ENCODE assay signal across 25 cellular contexts in genomic region chr7:107344799-107345198, GRCh38.
A peak's percentile ranks its signal among the peaks of the same experiment; 100 is the strongest.
DNase-seq lines count a peak whose midpoint lies in the region; ATAC-seq, FAIRE-seq and TF ChIP-seq lines count a peak whose summit lies in the region.
"Had no signal": no experiment of that assay in that cellular context is flagged by ENCODE, and none has a peak within 500 bp of the region (broad histone marks: within the 10 kb centered on the region; RNA-seq: fewer than 3 reads in every experiment).

No MANE protein-coding gene starts in this region.

- TF ChIP-seq RAD21 in GM12878 (IDR thresholded peaks at IDR 0.05; ENCODE audit: insufficient read depth, low read depth, low read length), result no peak

- RAD21 ChIA-PET in GM12878 (lab: Charles Lee; ENCODE audit: unreplicated experiment), result no interaction called here

- peaks cover 1% of the 10 kb centered on the region; the same call in 2 of the 3 replicates for H3K9me3 ChIP-seq in GM12878 (replicated peaks; ENCODE audit: control insufficient read depth, insufficient read depth, low read length)
- peaks cover 0 to 10% (median 6%) of the 10 kb centered on the region in 8 donors for H3K9me3 ChIP-seq in spleen
- H3K9me3 ChIP-seq: Caco-2 had no signal

- H3K4me1 Mint-ChIP-seq in activated CD4-positive, alpha-beta T cell treated with anti-CD3 and anti-CD28 coated beads for 36 hours, result peaks cover 2% of the 10 kb centered on the region

- H3K9ac ChIP-seq in GM12878 (ENCODE audit: control insufficient read depth, insufficient read depth, low read length), result no peak overlapping the region
- H3K9ac ChIP-seq: BLaER1, GM23248 had no signal

- no peak overlapping the region for H3K4me3 Mint-ChIP-seq in activated CD4-positive, alpha-beta T cell treated with anti-CD3 and anti-CD28 coated beads for 36 hours
- H3K4me3 Mint-ChIP-seq: B cell; CD8-positive, alpha-beta T cell had no signal

- peaks cover 22% of the 10 kb centered on the region for H3K36me3 Mint-ChIP-seq in activated CD4-positive, alpha-beta T cell treated with anti-CD3 and anti-CD28 coated beads for 36 hours (ENCODE audit: low read depth)

- CTCF ChIA-PET in activated CD4-positive, alpha-beta T cell treated with anti-CD3 and anti-CD28 coated beads for 36 hours (lab: Charles Lee), result interaction anchor here (1.0 to 1.3 kb wide), 2 partner anchors 11 to 30 kb away, joined by 3 to 4 read pairs; no protein-coding TSS in a partner anchor
- CTCF ChIA-PET in GM12878 (lab: Yijun Ruan, JAX), result interaction anchor here (1.0 to 1.3 kb wide), 2 partner anchors 14 to 195 kb away, joined by 3 to 6 read pairs; no protein-coding TSS in a partner anchor

- H3K27ac ChIP-seq in GM12878 (ENCODE audit: control insufficient read depth, insufficient read depth), result no peak overlapping the region
- no peak overlapping the region for H3K27ac ChIP-seq in spleen
- H3K27ac ChIP-seq: 22Rv1, BLaER1, C4-2B, GM23248 had no signal

- intact Hi-C loops in activated CD4-positive, alpha-beta T cell treated with anti-CD3 and anti-CD28 coated beads for 36 hours (cut with DNase I, micrococcal nuclease), result no loop called here
- intact Hi-C loops in GM12878 (cut with micrococcal nuclease; ENCODE audit: unreplicated experiment) (no loop called here), spleen (cut with DNase I; ENCODE audit: low total_unique reads) (no loop called here)

- peaks cover 6% of the 10 kb centered on the region for H3K9me3 Mint-ChIP-seq in activated CD4-positive, alpha-beta T cell treated with anti-CD3 and anti-CD28 coated beads for 36 hours (ENCODE audit: low read depth)

- no peak for TF ChIP-seq EP300 in GM12878 (IDR thresholded peaks at IDR 0.05; ENCODE audit: borderline replicate concordance in 1 of 2, control insufficient read depth in 1 of 2, low read depth in 2 of 2, low read length in 2 of 2)

- no peak overlapping the region for H3K27ac Mint-ChIP-seq in activated CD4-positive, alpha-beta T cell treated with anti-CD3 and anti-CD28 coated beads for 36 hours
- H3K27ac Mint-ChIP-seq: B cell; CD4-positive, CD25-positive, alpha-beta regulatory T cell; CD8-positive, alpha-beta T cell had no signal

- SMC1A ChIA-PET in GM12878 (lab: Charles Lee; ENCODE audit: uncharacterized antibody, unreplicated experiment), result interaction anchor here (1.0 to 1.6 kb wide), 3 partner anchors 11 to 71 kb away, joined by 3 to 9 read pairs (median 4); no protein-coding TSS in a partner anchor

- H3K36me3 ChIP-seq in GM12878 (ENCODE audit: control insufficient read depth in 2 of 2, insufficient read depth in 2 of 2, low read length in 1 of 2) (no peaks in the 10 kb centered on the region), spleen (peaks cover 0 to 5% (median 0%) of the 10 kb centered on the region in 6 donors)

- TF ChIP-seq POLR2A in GM12878 (IDR thresholded peaks at IDR 0.05; ENCODE audit: low read depth, low read length) (no peak), spleen (IDR thresholded peaks at IDR 0.05) (no peak)

- H4K20me1 ChIP-seq in GM12878 (ENCODE audit: control insufficient read depth, insufficient read depth), result no peaks in the 10 kb centered on the region
- H4K20me1 ChIP-seq: BLaER1 had no signal

- TF ChIP-seq CTCF in GM12878 (IDR thresholded peaks at IDR 0.05 in 2 of 3, conservative IDR thresholded peaks at IDR 0.05 in 1 of 3; ENCODE audit: control insufficient read depth in 2 of 3, extremely low read depth in 1 of 3, insufficient read depth in 1 of 3, low read depth in 3 of 3, low read length in 3 of 3), result no peak
- TF ChIP-seq CTCF in spleen (IDR thresholded peaks at IDR 0.05 in 8 of 11, conservative IDR thresholded peaks at IDR 0.05 in 3 of 11), result no peak

- WGBS in GM12878 (ENCODE audit: insufficient coverage, insufficient replicate concordance, low lambda C conversion rate, missing lambda C conversion rate), result 100% methylated on average over 5 of the region's 5 CpGs
- 91 to 98% (median 95%) methylated on average over 5 of the region's 5 CpGs for WGBS in spleen, 5 donors

- H3K79me2 ChIP-seq in GM12878 (ENCODE audit: control insufficient read depth, insufficient read depth, low read length), result no peaks in the 10 kb centered on the region

- peak; percentile 30 for ATAC-seq in activated CD4-positive, alpha-beta T cell treated with anti-CD3 and anti-CD28 coated beads for 36 hours
- ATAC-seq in GM12878, result peak; percentile 71
- ATAC-seq: CD8-positive, alpha-beta T cell had no signal

- no peak overlapping the region for H2AFZ ChIP-seq in GM12878 (ENCODE audit: control insufficient read depth, low read depth, low read length)
- H2AFZ ChIP-seq: GM23248 had no signal

- H3K27me3 Mint-ChIP-seq in activated CD4-positive, alpha-beta T cell treated with anti-CD3 and anti-CD28 coated beads for 36 hours, result no peaks in the 10 kb centered on the region
- H3K27me3 Mint-ChIP-seq: B cell; CD4-positive, CD25-positive, alpha-beta regulatory T cell had no signal

- DNase-seq in activated CD4-positive, alpha-beta T cell treated with anti-CD3 and anti-CD28 coated beads for 36 hours, result no peak
- DNase-seq in activated CD4-positive, alpha-beta T cell treated with anti-CD3 and anti-CD28 coated beads, Interleukin-2, amount 50 U/mL, for 48 hours, result no peak
- DNase-seq in GM12878 (ENCODE audit: low read depth, low spot score) (no peak), spleen (peak; percentile 34), occipital lobe (lab: John Stamatoyannopoulos, UW) (no peak), NCI-H2171 treated with DMSO at 0.1 percent for 48 hours (lab: John Stamatoyannopoulos, UW) (no peak)
- DNase-seq in stimulated activated naive CD4-positive, alpha-beta T cell treated with Interleukin-2 at 50 U/mL for 16 hours (lab: John Stamatoyannopoulos, UW), result no peak
- DNase-seq: Caco-2; CD4-positive, CD25-positive, alpha-beta regulatory T cell; CD8-positive, alpha-beta T cell; DMS 273 treated with DMSO at 0.1 percent for 48 hours; DMS79; EL; GDM1; GM23248; H7; HCEC 1CT had no signal

- H3K4me1 ChIP-seq in GM12878 (ENCODE audit: control insufficient read depth, insufficient read depth, low read length) (peaks cover 3% of the 10 kb centered on the region; the same call in 1 of the 2 replicates), spleen (peaks cover 0 to 5% (median 0%) of the 10 kb centered on the region in 6 donors)
- H3K4me1 ChIP-seq: BLaER1, Caco-2 had no signal

- in situ Hi-C loops in GM12878 (cut with MboI), result no loop called here

- H3K4me3 ChIP-seq in GM12878, result no peak overlapping the region
- H3K4me3 ChIP-seq in spleen, result no peak overlapping the region
- H3K4me3 ChIP-seq: BLaER1, GM23248 had no signal

- no peak for FAIRE-seq in GM12878 (lab: Jason Lieb, UNC)
- FAIRE-seq: A204.1, GM12891, GM19239, H1 had no signal

- H3K27me3 ChIP-seq in GM12878 (replicated peaks in 1 of 2; ENCODE audit: control insufficient read depth in 2 of 2, insufficient read depth in 2 of 2, low read length in 1 of 2) (no peaks in the 10 kb centered on the region), spleen (replicated peaks in 1 of 7) (no peaks in the 10 kb centered on the region)
- H3K27me3 ChIP-seq: BLaER1 had no signal

- BruUV-seq in GM12878 (replicated peaks; lab: Mats Ljungman, UMichigan), result no TSS peak

- POLR2A ChIA-PET in activated CD4-positive, alpha-beta T cell treated with anti-CD3 and anti-CD28 coated beads for 36 hours (lab: Charles Lee), result no interaction called here
- POLR2A ChIA-PET in GM12878 (lab: Charles Lee), result interaction anchor here (0.6 kb wide), 1 partner anchor 9 kb away, joined by 3 read pairs; no protein-coding TSS in a partner anchor

- no peak overlapping the region for H3K4me2 ChIP-seq in GM12878 (ENCODE audit: control insufficient read depth, insufficient read depth)
- H3K4me2 ChIP-seq: BLaER1 had no signal

TF ChIP-seq in GM12878, 131 proteins besides CTCF, POLR2A, EP300 and RAD21:
- TF ChIP-seq NR2F1 (conservative IDR thresholded peaks at IDR 0.05) (peak; percentile 38; the same call in 1 of the 2 replicates), PKNOX1 (IDR thresholded peaks at IDR 0.05) (peak; percentile 30; the same call in 1 of the 2 replicates), RAD51 (IDR thresholded peaks at IDR 0.05) (peak; percentile 32; the same call in 1 of the 2 replicates), BHLHE40 (IDR thresholded peaks at IDR 0.05; ENCODE audit: borderline replicate concordance in 1 of 2, low read depth in 2 of 2, low read length in 1 of 2) (peak in 1 of 2 experiments; percentile 44; a peak in 1 of 4 replicates), EZH2 (IDR thresholded peaks at IDR 0.05; ENCODE audit: borderline replicate concordance, control insufficient read depth, low read depth, low read length) (no peak), SMC3 (IDR thresholded peaks at IDR 0.05; ENCODE audit: borderline replicate concordance, low read length) (no peak), MTA2 (IDR thresholded peaks at IDR 0.05; ENCODE audit: low read depth) (peak; percentile 58; the same call in 1 of the 2 replicates), FOXM1 (IDR thresholded peaks at IDR 0.05; ENCODE audit: low read depth, low read length) (no peak)
